ENCODE assay signal across 10 cellular contexts in the genomic region with DNA sequence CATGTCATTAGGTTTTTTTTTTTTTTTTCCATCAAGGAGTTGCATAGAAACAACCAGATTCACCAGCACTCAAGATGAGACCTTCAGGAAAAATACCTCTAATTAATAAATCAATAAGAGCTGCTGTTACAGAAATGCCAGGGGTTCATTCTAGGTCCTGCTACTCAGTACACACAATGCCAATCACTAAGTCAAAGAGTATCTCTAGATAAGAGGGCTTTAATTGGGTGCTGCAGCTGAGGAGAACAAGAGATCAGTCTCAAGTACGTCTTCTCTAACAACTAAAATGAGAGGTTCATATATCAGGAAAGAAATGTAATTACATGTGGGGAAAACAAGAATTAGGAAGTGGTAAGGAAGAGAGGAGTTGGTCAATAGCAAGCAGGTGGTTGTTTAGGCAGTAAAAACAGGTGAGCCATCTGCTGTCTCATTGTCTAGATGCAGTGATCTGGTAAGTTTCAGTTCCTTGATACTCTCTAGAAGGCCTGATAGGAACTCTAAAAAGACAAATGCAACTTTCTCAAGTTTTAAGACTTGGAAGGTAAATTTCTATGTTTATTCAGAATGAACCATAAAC.
DNase-seq lines count a peak whose midpoint lies in the region; ATAC-seq, FAIRE-seq and TF ChIP-seq lines count a peak whose summit lies in the region.
"Had no signal": no experiment of that assay in that cellular context is flagged by ENCODE, and none has a peak within 500 bp of the region (broad histone marks: within the 10 kb centered on the region; RNA-seq: fewer than 3 reads in every experiment).

No MANE protein-coding gene starts in this region.

- DNase-seq in GM12891 (ENCODE audit: insufficient read length, low spot score) (peak; percentile 4), GM20000 (ENCODE audit: low spot score) (peak; percentile 17), NCI-H2107 (lab: John Stamatoyannopoulos, UW) (peak; percentile 22), RCC 7860 (ENCODE audit: low spot score) (no peak), Right ventricle myocardium superior (no peak)
- no peak for DNase-seq in CD4-positive, alpha-beta T cell
- DNase-seq: C1 segment of cervical spinal cord, PC-9 had no signal

- POLR2A ChIA-PET in CD4-positive, alpha-beta T cell (lab: Charles Lee), result no interaction called here

- no peak overlapping the region for H3K4me3 Mint-ChIP-seq in CD4-positive, alpha-beta T cell

- FAIRE-seq in GM12891 (lab: Jason Lieb, UNC) (peak; percentile 90), RCC 7860 (lab: Jason Lieb, UNC) (no peak)

- CTCF ChIA-PET in CD4-positive, alpha-beta T cell (lab: Charles Lee), result no interaction called here

- H3K9me3 Mint-ChIP-seq in CD4-positive, alpha-beta T cell, result peaks cover 6% of the 10 kb centered on the region

- H3K4me1 Mint-ChIP-seq in CD4-positive, alpha-beta T cell (ENCODE audit: low read depth), result no peaks in the 10 kb centered on the region

- H3K27me3 ChIP-seq in CD4-positive, alpha-beta T cell (ENCODE audit: control insufficient read depth, insufficient read depth, low read length), result no peaks in the 10 kb centered on the region

- intact Hi-C loops in CD4-positive, alpha-beta T cell (cut with DNase I, micrococcal nuclease), result no loop called here
- intact Hi-C loops in Right ventricle myocardium superior (cut with DNase I), result no loop called here

- no peak overlapping the region for H3K27ac Mint-ChIP-seq in CD4-positive, alpha-beta T cell

- peak; percentile 99 for ATAC-seq in HG03066 (IDR thresholded peaks at IDR 0.05; ENCODE audit: low read depth, unreplicated experiment)
- no peak for ATAC-seq in CD4-positive, alpha-beta T cell (ENCODE audit: poor library complexity)
- ATAC-seq in Right ventricle myocardium superior (ENCODE audit: poor library complexity), result no peak
- ATAC-seq in SK-N-SH treated with all-trans-retinoic acid at 6 μM for 48 hours, result no peak

- no peaks in the 10 kb centered on the region for H3K9me3 ChIP-seq in CD4-positive, alpha-beta T cell (ENCODE audit: control insufficient read depth, low read length)

- no peak for TF ChIP-seq CTCF in GM20000 (IDR thresholded peaks at IDR 0.05; ENCODE audit: extremely low read depth, missing control alignments)
- no peak for TF ChIP-seq CTCF in CD4-positive, alpha-beta T cell (IDR thresholded peaks at IDR 0.05)

- no peaks in the 10 kb centered on the region for H3K36me3 Mint-ChIP-seq in CD4-positive, alpha-beta T cell (ENCODE audit: low read depth)

- TF ChIP-seq POLR2A in GM12891 (IDR thresholded peaks at IDR 0.05; ENCODE audit: low read depth, low read length), result no peak

- H3K27ac ChIP-seq in CD4-positive, alpha-beta T cell (ENCODE audit: low read depth, low read length), result no peak overlapping the region
- H3K27ac ChIP-seq: PC-9 had no signal

- H3K27me3 Mint-ChIP-seq in CD4-positive, alpha-beta T cell, result no peaks in the 10 kb centered on the region

TF ChIP-seq in GM12891, 5 proteins besides CTCF, POLR2A, EP300 and RAD21:
- TF ChIP-seq SPI1 (IDR thresholded peaks at IDR 0.05; ENCODE audit: low read depth, low read length), result peak; percentile 97
- TF ChIP-seq TAF1 (IDR thresholded peaks at IDR 0.05; ENCODE audit: low read depth, low read length), result no peak
- peak; percentile 63 for TF ChIP-seq PAX5 (IDR thresholded peaks at IDR 0.05; ENCODE audit: insufficient read depth, low read length, severe bottlenecking)
- no peak for TF ChIP-seq POLR2AphosphoS5 (IDR thresholded peaks at IDR 0.05; ENCODE audit: low read depth, low read length)
- no peak for TF ChIP-seq POU2F2 (IDR thresholded peaks at IDR 0.05; ENCODE audit: low read depth, low read length)

TF ChIP-seq in SK-N-SH treated with all-trans-retinoic acid at 6 μM for 48 hours, 23 proteins besides CTCF, POLR2A, EP300 and RAD21:
- TF ChIP-seq ESRRG (CRISPR knock-in tag; IDR thresholded peaks at IDR 0.05), result no peak
- TF ChIP-seq ZNF8 (CRISPR knock-in tag; IDR thresholded peaks at IDR 0.05), result no peak
- TF ChIP-seq ISL1 (CRISPR knock-in tag; IDR thresholded peaks at IDR 0.05), result no peak
- TF ChIP-seq TCF4 (CRISPR knock-in tag; IDR thresholded peaks at IDR 0.05; ENCODE audit: borderline replicate concordance), result no peak
- no peak for TF ChIP-seq GLIS3 (CRISPR knock-in tag; IDR thresholded peaks at IDR 0.05)
- TF ChIP-seq RARB (CRISPR knock-in tag; IDR thresholded peaks at IDR 0.05), result no peak
- TF ChIP-seq BACH2 (CRISPR knock-in tag; IDR thresholded peaks at IDR 0.05; ENCODE audit: borderline replicate concordance), result no peak

Comparison
In these comparisons a context has a peak if more than half of its experiments do, and no peak if none do; other contexts are left out.
1. DNase-seq: peak in GM12891 (single experiment), GM20000 (single experiment) and NCI-H2107 (single experiment); none in CD4-positive, alpha-beta T cell (0 of 10), RCC 7860 (single experiment) and Right ventricle myocardium superior (single experiment).